Comparison of ENCODE assay signal across 1 cellular context in genomic region chr4:132767901-132768300, GRCh38.
TF ChIP-seq lines count a peak whose summit lies in the region.

No MANE protein-coding gene starts in this region.

TF ChIP-seq in GM23338, 12 proteins besides CTCF, POLR2A, EP300 and RAD21 (continued from another document):
- no peak for TF ChIP-seq ZNF462 (CRISPR knock-in tag; IDR thresholded peaks at IDR 0.05)
- no peak for TF ChIP-seq JUNB (IDR thresholded peaks at IDR 0.05; ENCODE audit: unreplicated experiment)
- TF ChIP-seq ZNF114 (CRISPR knock-in tag; IDR thresholded peaks at IDR 0.05) = no peak
